1 cellular context compared by ENCODE assay signal in the genomic region with DNA sequence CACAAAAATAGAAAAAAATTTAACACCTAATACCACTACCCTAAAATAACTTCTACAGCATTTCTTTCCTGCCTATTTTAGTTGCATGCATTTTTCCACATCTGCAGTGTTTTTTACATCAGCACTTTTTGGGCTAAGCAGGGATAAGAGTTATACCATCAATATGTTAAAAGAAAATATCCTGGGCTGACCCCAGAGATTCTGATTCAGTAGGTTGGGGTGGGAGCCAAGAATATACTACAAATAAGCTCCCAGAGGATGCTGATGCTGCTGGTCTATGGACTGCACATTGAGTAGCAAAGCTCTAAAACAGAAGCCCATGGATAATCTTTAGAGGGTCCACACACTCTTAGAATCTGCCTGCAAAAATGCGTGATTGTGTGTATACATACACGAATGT.
TF ChIP-seq lines count a peak whose summit lies in the region.

No MANE protein-coding gene starts in this region.

TF ChIP-seq in IMR-90, 13 proteins besides CTCF, POLR2A, EP300 and RAD21:
- TF ChIP-seq NFE2L2 (IDR thresholded peaks at IDR 0.05; ENCODE audit: low read depth, low read length) (no peak), MAFK (IDR thresholded peaks at IDR 0.05; ENCODE audit: low read depth, low read length) (no peak), FOS (IDR thresholded peaks at IDR 0.05; ENCODE audit: low read depth, low read length) (no peak), BHLHE40 (IDR thresholded peaks at IDR 0.05; ENCODE audit: low read depth, low read length) (no peak), MAZ (IDR thresholded peaks at IDR 0.05; ENCODE audit: borderline replicate concordance, low read depth, low read length) (no peak), SMC3 (IDR thresholded peaks at IDR 0.05; ENCODE audit: low read depth, low read length) (no peak), RCOR1 (IDR thresholded peaks at IDR 0.05; ENCODE audit: insufficient replicate concordance, low read length) (no peak), MXI1 (IDR thresholded peaks at IDR 0.05; ENCODE audit: borderline replicate concordance, low read depth, low read length) (no peak), RFX5 (IDR thresholded peaks at IDR 0.05; ENCODE audit: low read depth, low read length) (no peak), CHD1 (IDR thresholded peaks at IDR 0.05; ENCODE audit: low read depth, low read length) (no peak), CEBPB (IDR thresholded peaks at IDR 0.05; ENCODE audit: low read depth, low read length) (no peak)
- TF ChIP-seq, protein P1, sequence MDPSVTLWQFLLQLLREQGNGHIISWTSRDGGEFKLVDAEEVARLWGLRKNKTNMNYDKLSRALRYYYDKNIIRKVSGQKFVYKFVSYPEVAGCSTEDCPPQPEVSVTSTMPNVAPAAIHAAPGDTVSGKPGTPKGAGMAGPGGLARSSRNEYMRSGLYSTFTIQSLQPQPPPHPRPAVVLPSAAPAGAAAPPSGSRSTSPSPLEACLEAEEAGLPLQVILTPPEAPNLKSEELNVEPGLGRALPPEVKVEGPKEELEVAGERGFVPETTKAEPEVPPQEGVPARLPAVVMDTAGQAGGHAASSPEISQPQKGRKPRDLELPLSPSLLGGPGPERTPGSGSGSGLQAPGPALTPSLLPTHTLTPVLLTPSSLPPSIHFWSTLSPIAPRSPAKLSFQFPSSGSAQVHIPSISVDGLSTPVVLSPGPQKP (IDR thresholded peaks at IDR 0.05; ENCODE audit: borderline replicate concordance, low read depth, low read length): no peak
- TF ChIP-seq, protein P2, sequence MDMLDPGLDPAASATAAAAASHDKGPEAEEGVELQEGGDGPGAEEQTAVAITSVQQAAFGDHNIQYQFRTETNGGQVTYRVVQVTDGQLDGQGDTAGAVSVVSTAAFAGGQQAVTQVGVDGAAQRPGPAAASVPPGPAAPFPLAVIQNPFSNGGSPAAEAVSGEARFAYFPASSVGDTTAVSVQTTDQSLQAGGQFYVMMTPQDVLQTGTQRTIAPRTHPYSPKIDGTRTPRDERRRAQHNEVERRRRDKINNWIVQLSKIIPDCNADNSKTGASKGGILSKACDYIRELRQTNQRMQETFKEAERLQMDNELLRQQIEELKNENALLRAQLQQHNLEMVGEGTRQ (IDR thresholded peaks at IDR 0.05; ENCODE audit: low read depth, low read length): no peak
TF ChIP-seq in IMR-90: peak in this region for 0.
